In the genomic region with DNA sequence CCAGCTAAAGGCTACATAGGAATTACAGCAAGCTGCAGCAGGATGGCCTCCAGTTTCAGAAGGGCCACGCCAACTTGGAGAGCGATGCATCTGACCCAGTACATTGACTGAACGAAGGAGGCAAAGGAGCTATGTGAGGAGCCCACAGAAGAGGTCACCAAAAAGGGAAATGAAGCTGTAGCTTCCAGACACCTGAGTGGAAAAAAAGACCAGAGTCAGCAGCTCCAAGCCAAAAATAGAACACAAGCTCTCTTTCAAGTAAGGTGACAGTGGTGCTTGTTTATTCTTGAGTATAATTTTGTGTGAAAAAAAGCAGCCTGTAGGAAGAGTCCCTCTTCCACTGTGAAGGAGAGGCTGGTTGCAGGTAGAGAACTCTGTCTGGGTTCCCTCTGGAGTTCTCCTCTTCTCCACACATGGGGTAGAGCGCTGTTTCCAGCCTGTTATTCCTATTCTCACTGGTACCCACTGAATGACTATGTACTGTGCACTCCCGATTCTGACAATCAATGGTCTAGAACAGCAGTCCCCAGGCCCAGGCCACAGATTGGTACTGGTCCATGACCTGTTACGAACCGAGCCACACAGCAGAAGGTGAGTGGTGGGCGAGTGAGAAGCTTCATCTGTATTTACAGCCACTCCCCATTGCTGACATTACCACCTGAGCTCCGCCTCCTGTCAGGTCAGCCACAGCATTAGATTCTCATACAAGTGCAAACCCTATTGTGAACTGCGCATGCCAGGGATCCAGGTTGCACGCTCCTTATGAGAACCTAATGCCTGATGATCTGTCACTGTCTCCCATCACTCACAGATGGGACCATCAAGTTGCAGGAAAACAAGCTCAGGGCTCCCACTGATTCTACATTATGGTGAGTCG, we compare ENCODE assay signal across 27 cellular contexts. TPM values are rescaled to one million over a fixed set of nuclear protein-coding genes. Genes with fewer than 3 reads are reported as not detected.
DNase-seq lines count a peak whose midpoint lies in the region; ATAC-seq and TF ChIP-seq lines count a peak whose summit lies in the region.
"Had no signal": no experiment of that assay in that cellular context is flagged by ENCODE, and none has a peak within 500 bp of the region (broad histone marks: within the 10 kb centered on the region; RNA-seq: fewer than 3 reads in every experiment).

No MANE protein-coding gene starts in this region.

- no peak overlapping the region for H4K91ac ChIP-seq in H9 (ENCODE audit: insufficient read length, low read depth, low read length)

- no peak overlapping the region for H3K14ac ChIP-seq in H9 (ENCODE audit: insufficient read depth, low read length)

- no peak overlapping the region for H2BK15ac ChIP-seq in H9 (ENCODE audit: low read depth, low read length)

- no peaks in the 10 kb centered on the region for H3K79me1 ChIP-seq in H9 (ENCODE audit: insufficient read depth, low read depth, low read length, poor library complexity, severe bottlenecking)

- H3K9me3 ChIP-seq in Caco-2: no peaks in the 10 kb centered on the region
- no peaks in the 10 kb centered on the region for H3K9me3 ChIP-seq in H9 (ENCODE audit: control insufficient read depth, low read depth, low read length)
- H3K9me3 ChIP-seq in OCI-LY7 (ENCODE audit: low read length): no peaks in the 10 kb centered on the region
- H3K9me3 ChIP-seq: psoas muscle, thoracic aorta had no signal

- H3K4me3 ChIP-seq in Caco-2 (ENCODE audit: low read depth, low read length): no peak overlapping the region
- H3K4me3 ChIP-seq in H7 (ENCODE audit: insufficient read depth, low read depth, low read length): no peak overlapping the region
- H3K4me3 ChIP-seq in OCI-LY7 (ENCODE audit: low read depth, low read length, poor library complexity, severe bottlenecking): no peak overlapping the region
- H3K4me3 ChIP-seq: GM23248, hepatocyte, psoas muscle, SK-N-MC, thoracic aorta had no signal

- no peak overlapping the region for H3K56ac ChIP-seq in H9 (ENCODE audit: insufficient read length, low read depth, low read length)

- no peak overlapping the region for H2AFZ ChIP-seq in H9 (ENCODE audit: low read length)
- H2AFZ ChIP-seq in OCI-LY7 (ENCODE audit: low read length): no peak overlapping the region
- H2AFZ ChIP-seq: GM23248, hepatocyte had no signal

- TF ChIP-seq CTCF in Caco-2 (IDR thresholded peaks at IDR 0.05; ENCODE audit: insufficient read depth in 1 of 2, low read depth in 1 of 2, low read length in 1 of 2, severe bottlenecking in 1 of 2, unreplicated experiment in 1 of 2) (peak; percentile 22 to 43), H9 (conservative IDR thresholded peaks at IDR 0.05) (0 out of 3 replicates have a peak, but pooled peaks have one; percentile 17), natural killer cell (IDR thresholded peaks at IDR 0.05) (no peak), OCI-LY7 (conservative IDR thresholded peaks at IDR 0.05; ENCODE audit: low read length) (no peak; the same call in 1 of the 2 replicates)

- H3K36me3 Mint-ChIP-seq in Caco-2 (ENCODE audit: insufficient read depth, unreplicated experiment): peaks cover 4% of the 10 kb centered on the region
- peaks cover 0 to 5% (median 0%) of the 10 kb centered on the region in 3 experiments; a peak in 1 of 7 replicates for H3K36me3 Mint-ChIP-seq in H9 (ENCODE audit: insufficient read depth in 1 of 3, low read depth in 3 of 3)
- no peaks in the 10 kb centered on the region for H3K36me3 Mint-ChIP-seq in activated T-helper 1 cell treated with anti-CD3 and anti-CD28 coated beads, Interleukin-12 subunit alpha, Interleukin-12 subunit beta, Interleukin-2, Interleukin-4 antibody, amounts not matched to agents 30 ng/mL and 10 ng/mL and 1 ng/mL, durations not matched to agents 14 hours and 24 hours and 36 hours (ENCODE audit: low read depth)
- H3K36me3 Mint-ChIP-seq in natural killer cell: no peaks in the 10 kb centered on the region
- H3K36me3 Mint-ChIP-seq: activated naive CD8-positive, alpha-beta T cell treated with anti-CD3 and anti-CD28 coated beads, Interleukin-2, amount 10 ng/mL, durations not matched to agents 7 days and 5 days; CD8-positive, alpha-beta T cell; mesothelial cell of epicardium had no signal

- no peak overlapping the region for H3K4ac ChIP-seq in H9 (ENCODE audit: low read depth, low read length)

- intact Hi-C loops in Caco-2 (cut with micrococcal nuclease; ENCODE audit: unreplicated experiment): no loop called here
- intact Hi-C loops in activated T-helper 1 cell treated with anti-CD3 and anti-CD28 coated beads, Interleukin-12 subunit alpha, Interleukin-12 subunit beta, Interleukin-2, Interleukin-4 antibody, amounts not matched to agents 30 ng/mL and 10 ng/mL and 1 ng/mL, durations not matched to agents 14 hours and 24 hours and 36 hours (cut with micrococcal nuclease): loop anchor here (1.0 kb wide), 3 partner anchors 28 to 44 kb away; partner anchors contain the start of gene CCL3
- intact Hi-C loops in natural killer cell (cut with micrococcal nuclease): no loop called here
- intact Hi-C loops in OCI-LY7 (cut with micrococcal nuclease; ENCODE audit: unreplicated experiment): no loop called here

- H3K79me2 ChIP-seq in H9 (ENCODE audit: insufficient read depth, low read length) (no peaks in the 10 kb centered on the region), OCI-LY7 (ENCODE audit: insufficient read depth, low read depth, low read length) (no peaks in the 10 kb centered on the region)
- H3K79me2 ChIP-seq: hepatocyte had no signal

- peaks cover 3% of the 10 kb centered on the region for H3K27me3 Mint-ChIP-seq in Caco-2 (ENCODE audit: insufficient read depth, unreplicated experiment)
- no peaks in the 10 kb centered on the region; the same call in 1 of the 2 replicates for H3K27me3 Mint-ChIP-seq in H9 (ENCODE audit: low read depth)
- H3K27me3 Mint-ChIP-seq in activated T-helper 1 cell treated with anti-CD3 and anti-CD28 coated beads, Interleukin-12 subunit alpha, Interleukin-12 subunit beta, Interleukin-2, Interleukin-4 antibody, amounts not matched to agents 30 ng/mL and 10 ng/mL and 1 ng/mL, durations not matched to agents 14 hours and 24 hours and 36 hours (ENCODE audit: insufficient read depth): peaks cover 5% of the 10 kb centered on the region
- H3K27me3 Mint-ChIP-seq in natural killer cell (ENCODE audit: low read depth in 2 of 2): no peaks in the 10 kb centered on the region

- H3K9me3 Mint-ChIP-seq in Caco-2 (ENCODE audit: unreplicated experiment) (no peaks in the 10 kb centered on the region), H9 (peaks cover 2 to 6% of the 10 kb centered on the region in 2 experiments; a peak in 4 of 5 replicates), natural killer cell (peaks cover 0 to 2% of the 10 kb centered on the region in 2 donors)
- H3K9me3 Mint-ChIP-seq in activated T-helper 1 cell treated with anti-CD3 and anti-CD28 coated beads, Interleukin-12 subunit alpha, Interleukin-12 subunit beta, Interleukin-2, Interleukin-4 antibody, amounts not matched to agents 30 ng/mL and 10 ng/mL and 1 ng/mL, durations not matched to agents 14 hours and 24 hours and 36 hours: peaks cover 5% of the 10 kb centered on the region
- H3K9me3 Mint-ChIP-seq: CD8-positive, alpha-beta T cell had no signal

- POLR2A ChIA-PET in Caco-2 (lab: Charles Lee) (interaction anchor here (0.6 kb wide), 2 partner anchors 16 to 333 kb away, joined by 3 to 9 read pairs; no protein-coding TSS in a partner anchor), OCI-LY7 (lab: Charles Lee) (interaction anchor here (0.6 to 2.3 kb wide), 5 partner anchors 9 to 27 kb away, joined by 3 to 8 read pairs (median 3); no protein-coding TSS in a partner anchor)

- no peak overlapping the region for H2BK5ac ChIP-seq in H9 (ENCODE audit: insufficient read length, low read length)

- no peak overlapping the region for H4K5ac ChIP-seq in H9 (ENCODE audit: insufficient read length, low read depth, low read length)

- H3K23me2 ChIP-seq in H9 (ENCODE audit: insufficient read length, low read depth, low read length, poor library complexity, severe bottlenecking): no peaks in the 10 kb centered on the region

- no peak overlapping the region for H3K9ac ChIP-seq in H9 (ENCODE audit: extremely low read depth, insufficient read length, low read length)
- H3K9ac ChIP-seq: GM23248 had no signal

- H2BK120ac ChIP-seq in H9 (ENCODE audit: low read depth, low read length, poor library complexity, severe bottlenecking): no peak overlapping the region

- H3K36me3 ChIP-seq in Caco-2 (ENCODE audit: control insufficient read depth, insufficient read depth, low read length) (no peaks in the 10 kb centered on the region), H7 (replicated peaks; ENCODE audit: control insufficient read depth, insufficient read depth, low read length) (no peaks in the 10 kb centered on the region), OCI-LY7 (ENCODE audit: insufficient read depth, low read length) (no peaks in the 10 kb centered on the region)
- H3K36me3 ChIP-seq: thoracic aorta had no signal

- H2BK20ac ChIP-seq in H9 (ENCODE audit: low read depth, low read length, poor library complexity, severe bottlenecking): no peak overlapping the region

- H4K20me1 ChIP-seq in H9 (ENCODE audit: control insufficient read depth, insufficient read depth, insufficient read length): no peaks in the 10 kb centered on the region
- H4K20me1 ChIP-seq in OCI-LY7 (ENCODE audit: insufficient read depth, low read length): no peaks in the 10 kb centered on the region

- H3K4me3 Mint-ChIP-seq in Caco-2 (ENCODE audit: unreplicated experiment) (no peak overlapping the region), H9 (no peak overlapping the region), natural killer cell (peak overlapping the region; percentile 4)
- peak overlapping the region; percentile 23 for H3K4me3 Mint-ChIP-seq in activated T-helper 1 cell treated with anti-CD3 and anti-CD28 coated beads, Interleukin-12 subunit alpha, Interleukin-12 subunit beta, Interleukin-2, Interleukin-4 antibody, amounts not matched to agents 30 ng/mL and 10 ng/mL and 1 ng/mL, durations not matched to agents 14 hours and 24 hours and 36 hours
- H3K4me3 Mint-ChIP-seq: activated naive CD8-positive, alpha-beta T cell treated with anti-CD3 and anti-CD28 coated beads, Interleukin-2, amount 10 ng/mL, durations not matched to agents 7 days and 5 days; CD8-positive, alpha-beta T cell; mesothelial cell of epicardium; nephron progenitor cell had no signal

- WGBS in H9 (ENCODE audit: extremely low coverage, insufficient read length, low lambda C conversion rate): no CpG with 5 or more reads among the region's 12 CpGs

- no peak overlapping the region for H3K27ac ChIP-seq in H9 (ENCODE audit: insufficient read length, low read depth, low read length)
- no peak overlapping the region for H3K27ac ChIP-seq in OCI-LY7 (ENCODE audit: low read depth, low read length, poor library complexity, severe bottlenecking)
- H3K27ac ChIP-seq: foreskin keratinocyte, GM23248, hepatocyte, psoas muscle, RWPE1, SK-N-MC, thoracic aorta had no signal

- no peak overlapping the region for H3K23ac ChIP-seq in H9 (ENCODE audit: insufficient read length, low read depth, low read length)

- H3T11ph ChIP-seq in H9 (ENCODE audit: low read length): no peak overlapping the region

- DNase-seq in Caco-2 (no peak), H9 (no peak), natural killer cell (no peak), HPDE6-E6E7 (ENCODE audit: extremely low spot score) (no peak), H7 (no peak), OCI-LY7 (ENCODE audit: low spot score) (no peak)
- no peak for DNase-seq in activated T-helper 1 cell treated with anti-CD3 and anti-CD28 coated beads, Interleukin-12 subunit alpha, Interleukin-12 subunit beta, Interleukin-2, Interleukin-4 antibody, amounts not matched to agents 30 ng/mL and 10 ng/mL and 1 ng/mL, durations not matched to agents 14 hours and 24 hours and 36 hours (ENCODE audit: low spot score)
- DNase-seq: activated naive CD8-positive, alpha-beta T cell treated with anti-CD3 and anti-CD28 coated beads, Interleukin-2, amount 10 ng/mL, durations not matched to agents 7 days and 5 days; CD8-positive, alpha-beta T cell; DMS79 treated with DMSO at 0.1 percent for 48 hours; effector CD4-positive, alpha-beta T cell; foreskin keratinocyte; GM23248; left ventricle myocardium superior; NCI-H1105 treated with DMSO at 0.1 percent for 48 hours; NCI-H2081; NCI-H446 treated with DMSO at 0.1 percent for 48 hours; nephron progenitor cell; NK-92 treated with Interleukin-12 subunit alpha and Interleukin-12 subunit beta, amount 100 ng/mL, for 24 hours; psoas muscle had no signal

- H3K27ac Mint-ChIP-seq in Caco-2 (ENCODE audit: unreplicated experiment): no peak overlapping the region
- no peak overlapping the region for H3K27ac Mint-ChIP-seq in H9
- no peak overlapping the region for H3K27ac Mint-ChIP-seq in activated T-helper 1 cell treated with anti-CD3 and anti-CD28 coated beads, Interleukin-12 subunit alpha, Interleukin-12 subunit beta, Interleukin-2, Interleukin-4 antibody, amounts not matched to agents 30 ng/mL and 10 ng/mL and 1 ng/mL, durations not matched to agents 14 hours and 24 hours and 36 hours
- peak overlapping the region; percentile 32 to 78 for H3K27ac Mint-ChIP-seq in natural killer cell
- H3K27ac Mint-ChIP-seq: activated naive CD8-positive, alpha-beta T cell treated with anti-CD3 and anti-CD28 coated beads, Interleukin-2, amount 10 ng/mL, durations not matched to agents 7 days and 5 days; CD8-positive, alpha-beta T cell; mesothelial cell of epicardium; nephron progenitor cell had no signal

- H3K27me3 ChIP-seq in Caco-2 (replicated peaks; ENCODE audit: control insufficient read depth, insufficient read depth, low read length) (no peaks in the 10 kb centered on the region; the same call in 1 of the 2 replicates), H9 (ENCODE audit: insufficient read depth, low read length) (no peaks in the 10 kb centered on the region), H7 (ENCODE audit: control insufficient read depth, insufficient read depth, low read length) (no peaks in the 10 kb centered on the region)
- H3K27me3 ChIP-seq: foreskin keratinocyte, hepatocyte had no signal

- no TSS peak for BruUV-seq in Caco-2 (replicated peaks; lab: Mats Ljungman, UMichigan)
- BruUV-seq in OCI-LY7 (replicated peaks; lab: Mats Ljungman, UMichigan): no TSS peak

- no peak overlapping the region for H2AK5ac ChIP-seq in H9 (ENCODE audit: insufficient read length, low read length)

- H3K4me2 ChIP-seq in H9 (ENCODE audit: insufficient read depth, insufficient read length, low read length) (no peak overlapping the region), OCI-LY7 (ENCODE audit: low read length) (no peak overlapping the region)
- H3K4me2 ChIP-seq: hepatocyte had no signal

- no peaks in the 10 kb centered on the region for H3K9me2 ChIP-seq in OCI-LY7 (ENCODE audit: insufficient read depth, low read length)

- H3K18ac ChIP-seq in H9 (ENCODE audit: insufficient read length, low read depth, low read length): no peak overlapping the region

- H3K4me1 ChIP-seq in Caco-2 (no peaks in the 10 kb centered on the region), H9 (ENCODE audit: insufficient read depth, low read length) (peaks cover 6% of the 10 kb centered on the region), OCI-LY7 (ENCODE audit: insufficient read depth, low read length, poor library complexity, severe bottlenecking) (no peaks in the 10 kb centered on the region)
- H3K4me1 ChIP-seq: foreskin keratinocyte, psoas muscle had no signal

- no peak overlapping the region for H4K8ac ChIP-seq in H9 (replicated peaks; ENCODE audit: insufficient read length, low read depth, low read length)

- no peaks in the 10 kb centered on the region for H3K4me1 Mint-ChIP-seq in Caco-2 (ENCODE audit: low read depth, unreplicated experiment)
- peaks cover 21 to 24% of the 10 kb centered on the region in 2 experiments for H3K4me1 Mint-ChIP-seq in H9
- H3K4me1 Mint-ChIP-seq in activated T-helper 1 cell treated with anti-CD3 and anti-CD28 coated beads, Interleukin-12 subunit alpha, Interleukin-12 subunit beta, Interleukin-2, Interleukin-4 antibody, amounts not matched to agents 30 ng/mL and 10 ng/mL and 1 ng/mL, durations not matched to agents 14 hours and 24 hours and 36 hours (ENCODE audit: low read depth): peaks cover 16% of the 10 kb centered on the region
- peaks cover 37 to 78% of the 10 kb centered on the region in 2 donors for H3K4me1 Mint-ChIP-seq in natural killer cell
- H3K4me1 Mint-ChIP-seq: activated naive CD8-positive, alpha-beta T cell treated with anti-CD3 and anti-CD28 coated beads, Interleukin-2, amount 10 ng/mL, durations not matched to agents 7 days and 5 days had no signal

- H2BK12ac ChIP-seq in H9 (ENCODE audit: insufficient read length, low read depth, low read length): no peak overlapping the region

- ATAC-seq in natural killer cell: peak; percentile 43 to 61 (median 60)
- ATAC-seq: CD8-positive, alpha-beta T cell; foreskin keratinocyte; left ventricle myocardium superior had no signal

- CTCF ChIA-PET in Caco-2 (lab: Charles Lee) (no interaction called here), OCI-LY7 (lab: Charles Lee; ENCODE audit: unreplicated experiment) (interaction anchor here (0.6 kb wide), 1 partner anchor 82 kb away, joined by 3 read pairs; no protein-coding TSS in a partner anchor)

RNA-seq across cellular contexts. Expression of gene CCL4, which starts 15.1 kb away (rescaled TPM):
- total RNA-seq in Caco-2 (2022): not detected in 2 replicates
- not detected in 2 replicates for total RNA-seq in H9 (2021)
- total RNA-seq in activated T-helper 1 cell treated with anti-CD3 and anti-CD28 coated beads, Interleukin-12 subunit alpha, Interleukin-12 subunit beta, Interleukin-2, Interleukin-4 antibody, amounts not matched to agents 30 ng/mL and 10 ng/mL and 1 ng/mL, durations not matched to agents 14 hours and 24 hours and 36 hours: 1,230 and 1,243 TPM in 2 replicates
- 100 to 1,000 TPM; 360 to 532 (median 476) TPM for total RNA-seq in natural killer cell
- not detected in 2 replicates for total RNA-seq in H7 (2014; rRNA removed; shearing (Covaris generic))
- 0.09 TPM in 1 of 2 replicates, not detected in the other for total RNA-seq in OCI-LY7 (2014; rRNA removed; shearing (Covaris generic))
- total RNA-seq in OCI-LY7 (2022): not detected in 2 replicates
- total RNA-seq: foreskin keratinocyte, GM23248, mesothelial cell of epicardium had no signal

RNA-seq across cellular contexts. Expression of gene CCL3, which starts 28.8 kb away (rescaled TPM):
- total RNA-seq in Caco-2 (2022) (not detected in 2 replicates), H9 (2021) (not detected in 2 replicates), natural killer cell (100 to 1,000 TPM; 381 to 547 (median 450) TPM), OCI-LY7 (2022) (not detected in 2 replicates)
- 1,244 and 1,261 TPM in 2 replicates for total RNA-seq in activated T-helper 1 cell treated with anti-CD3 and anti-CD28 coated beads, Interleukin-12 subunit alpha, Interleukin-12 subunit beta, Interleukin-2, Interleukin-4 antibody, amounts not matched to agents 30 ng/mL and 10 ng/mL and 1 ng/mL, durations not matched to agents 14 hours and 24 hours and 36 hours
- not detected in 2 replicates for total RNA-seq in H7 (2014; rRNA removed; shearing (Covaris generic))
- total RNA-seq in OCI-LY7 (2014; rRNA removed; shearing (Covaris generic)): not detected in 2 replicates
- total RNA-seq: foreskin keratinocyte, GM23248, left ventricle myocardium superior, mesothelial cell of epicardium had no signal

RNA-seq across cellular contexts. Expression of gene CCL18, which starts 54.6 kb away (rescaled TPM):
- total RNA-seq in Caco-2 (2022) (not detected in 2 replicates), H9 (2021) (not detected in 2 replicates), natural killer cell (under 1 TPM in 2 of 3 donors, not detected in 1; 0.54 to 0.55 TPM), OCI-LY7 (2022) (not detected in 2 replicates)
- not detected in 2 replicates for total RNA-seq in activated T-helper 1 cell treated with anti-CD3 and anti-CD28 coated beads, Interleukin-12 subunit alpha, Interleukin-12 subunit beta, Interleukin-2, Interleukin-4 antibody, amounts not matched to agents 30 ng/mL and 10 ng/mL and 1 ng/mL, durations not matched to agents 14 hours and 24 hours and 36 hours
- total RNA-seq in H7 (2014; rRNA removed; shearing (Covaris generic)): not detected in 2 replicates
- not detected in 2 replicates for total RNA-seq in OCI-LY7 (2014; rRNA removed; shearing (Covaris generic))
- total RNA-seq: activated naive CD8-positive, alpha-beta T cell treated with anti-CD3 and anti-CD28 coated beads, Interleukin-2, amount 10 ng/mL, durations not matched to agents 7 days and 5 days; activated T-helper 2 cell treated with anti-CD3 and anti-CD28 coated beads, Interferon-gamma antibody, Interleukin-2, Interleukin-4, amounts not matched to agents 10 μg/mL and 5 μg/mL and 100 μg/mL, durations not matched to agents 14 hours and 24 hours and 36 hours; CD8-positive, alpha-beta T cell; cerebellum; foreskin keratinocyte; GM23248; mesothelial cell of epicardium had no signal

RNA-seq across cellular contexts. Expression of gene TBC1D3B, which starts 57.7 kb away (rescaled TPM):
- 9.1 and 12.5 TPM in 2 replicates for total RNA-seq in Caco-2 (2022)
- 5.5 and 8.8 TPM in 2 replicates for total RNA-seq in H9 (2021)
- total RNA-seq in activated T-helper 1 cell treated with anti-CD3 and anti-CD28 coated beads, Interleukin-12 subunit alpha, Interleukin-12 subunit beta, Interleukin-2, Interleukin-4 antibody, amounts not matched to agents 30 ng/mL and 10 ng/mL and 1 ng/mL, durations not matched to agents 14 hours and 24 hours and 36 hours: 7.1 and 9.1 TPM in 2 replicates
- 10 to 100 TPM in 1 of 3 donors, 1 to 10 TPM in 2; 4.3 to 10.7 (median 8.2) TPM for total RNA-seq in natural killer cell
- 1.1 TPM in 1 of 2 replicates, not detected in the other for total RNA-seq in H7 (2014; rRNA removed; shearing (Covaris generic))
- total RNA-seq in OCI-LY7 (2014; rRNA removed; shearing (Covaris generic)): 1.5 and 3.0 TPM in 2 replicates
- total RNA-seq in OCI-LY7 (2022): 12.8 and 13.8 TPM in 2 replicates
- total RNA-seq: GM23248, hepatocyte had no signal

Comparison
In these comparisons a context has a peak if more than half of its experiments do, and no peak if none do; other contexts are left out.
1. H3K27ac Mint-ChIP-seq: peak in natural killer cell (2 of 2); none in Caco-2 (single experiment), H9 (0 of 3) and activated T-helper 1 cell treated with anti-CD3 and anti-CD28 coated beads, Interleukin-12 subunit alpha, Interleukin-12 subunit beta, Interleukin-2, Interleukin-4 antibody, amounts not matched to agents 30 ng/mL and 10 ng/mL and 1 ng/mL, durations not matched to agents 14 hours and 24 hours and 36 hours (single experiment).
2. H3K4me3 Mint-ChIP-seq: peak in activated T-helper 1 cell treated with anti-CD3 and anti-CD28 coated beads, Interleukin-12 subunit alpha, Interleukin-12 subunit beta, Interleukin-2, Interleukin-4 antibody, amounts not matched to agents 30 ng/mL and 10 ng/mL and 1 ng/mL, durations not matched to agents 14 hours and 24 hours and 36 hours (single experiment) and natural killer cell (single experiment); none in Caco-2 (single experiment) and H9 (0 of 2).
3. CTCF ChIP-seq: peak in Caco-2 (2 of 2) and H9 (single experiment); none in natural killer cell (single experiment) and OCI-LY7 (single experiment).
4. RNA of gene CCL4, which starts 15.1 kb away (total RNA-seq): 1,230 to 1,243 TPM in activated T-helper 1 cell treated with anti-CD3 and anti-CD28 coated beads, Interleukin-12 subunit alpha, Interleukin-12 subunit beta, Interleukin-2, Interleukin-4 antibody, amounts not matched to agents 30 ng/mL and 10 ng/mL and 1 ng/mL, durations not matched to agents 14 hours and 24 hours and 36 hours and 360 to 532 TPM in natural killer cell; 0.09 TPM in OCI-LY7, not detected in Caco-2, not detected in H9 and not detected in H7; every median in the first group is over 100 times any median in the second.
5. RNA of gene CCL3, which starts 28.8 kb away (total RNA-seq): 1,244 to 1,261 TPM in activated T-helper 1 cell treated with anti-CD3 and anti-CD28 coated beads, Interleukin-12 subunit alpha, Interleukin-12 subunit beta, Interleukin-2, Interleukin-4 antibody, amounts not matched to agents 30 ng/mL and 10 ng/mL and 1 ng/mL, durations not matched to agents 14 hours and 24 hours and 36 hours and 381 to 547 TPM in natural killer cell; not detected in Caco-2, not detected in H9, not detected in H7 and not detected in OCI-LY7; every median in the first group is over 100 times any median in the second.